ENCODE assay signal across 16 cellular contexts in the genomic region with DNA sequence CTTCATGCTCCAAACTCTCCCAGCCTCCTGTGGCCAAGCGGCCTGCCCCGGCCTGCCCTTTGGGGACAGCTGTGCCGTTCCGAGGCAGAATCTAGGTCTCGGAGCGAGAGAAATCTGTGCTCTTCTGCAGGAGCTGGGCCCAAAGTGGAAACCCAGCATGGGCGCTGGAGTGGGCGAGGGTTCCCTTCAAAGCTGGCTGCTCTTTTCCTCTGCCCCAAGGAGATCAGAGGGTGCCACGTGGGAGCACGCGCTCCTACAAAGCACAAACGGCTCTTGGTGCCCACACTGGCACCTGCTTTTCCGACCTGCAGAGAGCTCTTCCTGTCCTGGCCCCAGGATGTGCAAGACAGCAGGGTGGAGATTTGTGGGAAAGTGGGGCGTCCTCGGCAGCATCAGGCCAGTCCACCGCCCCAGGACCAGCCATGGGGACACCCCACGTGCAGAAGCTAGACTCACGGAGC. TPM values are rescaled to one million over a fixed set of nuclear protein-coding genes. Genes with fewer than 3 reads are reported as not detected.
DNase-seq lines count a peak whose midpoint lies in the region; ATAC-seq and TF ChIP-seq lines count a peak whose summit lies in the region.
"Had no signal": no experiment of that assay in that cellular context is flagged by ENCODE, and none has a peak within 500 bp of the region (broad histone marks: within the 10 kb centered on the region; RNA-seq: fewer than 3 reads in every experiment).

No MANE protein-coding gene starts in this region.

- POLR2A ChIA-PET in RWPE1 (lab: Yijun Ruan, JAX; ENCODE audit: low non-redundant PET), result no interaction called here

- TF ChIP-seq CTCF in RWPE1 (conservative IDR thresholded peaks at IDR 0.05; ENCODE audit: low read depth) (no peak), psoas muscle (IDR thresholded peaks at IDR 0.05) (no peak)

- WGBS in right cardiac atrium, result 92% methylated on average over 18 of the region's 18 CpGs
- WGBS in psoas muscle, 3 donors, result 78 to 91% (median 84%) methylated on average over 18 of the region's 18 CpGs

- intact Hi-C loops in right cardiac atrium (cut with DNase I) (no loop called here), psoas muscle (cut with DNase I) (no loop called here)

- in situ Hi-C loops in KBM-7 (cut with MboI; ENCODE audit: low pct_unique_long_range_greater_than_20kb, low sequenced_read_pairs), result no loop called here

- H3K4me1 ChIP-seq in right cardiac atrium (ENCODE audit: control insufficient read depth, insufficient read depth, low read length), result peaks cover 27% of the 10 kb centered on the region
- H3K4me1 ChIP-seq in psoas muscle, result peaks cover 58% of the 10 kb centered on the region

- H3K27ac ChIP-seq in RWPE1, result peak overlapping the region; percentile 6; the same call in 1 of the 2 replicates
- H3K27ac ChIP-seq in right cardiac atrium (ENCODE audit: low read length), result no peak overlapping the region
- no peak overlapping the region for H3K27ac ChIP-seq in psoas muscle
- H3K27ac ChIP-seq: SK-N-MC had no signal

- H3K9me3 ChIP-seq in right cardiac atrium (ENCODE audit: control insufficient read depth, low read length) (no peaks in the 10 kb centered on the region), psoas muscle (no peaks in the 10 kb centered on the region)

- DNase-seq in 8988T (peak; percentile 1), RWPE1 (ENCODE audit: low spot score) (no peak), right cardiac atrium (peak; percentile 0 to 51 (median 34)), psoas muscle (peak; percentile 4 to 38), KBM-7 (no peak), AG20443 (ENCODE audit: low spot score) (no peak), kidney tubule cell (ENCODE audit: low spot score) (no peak), SW480 (ENCODE audit: low spot score) (no peak)
- DNase-seq: activated CD4-positive, alpha-beta T cell treated with anti-CD3 and anti-CD28 coated beads for 1 hour; activated effector memory CD4-positive, alpha-beta T cell treated with Interleukin-2 at 50 U/mL for 16 hours; amygdala; endodermal cell; NCI-H146; NCI-H774; stimulated activated CD4-positive, alpha-beta T cell treated with anti-CD3 and anti-CD28 coated beads, Interleukin-4, amount 100 ng/mL, for 24 hours had no signal

- ATAC-seq in right cardiac atrium (no peak), psoas muscle (no peak)

- H3K27me3 ChIP-seq in right cardiac atrium (ENCODE audit: control insufficient read depth, insufficient read depth), result no peaks in the 10 kb centered on the region
- no peaks in the 10 kb centered on the region for H3K27me3 ChIP-seq in psoas muscle (ENCODE audit: insufficient read depth in 3 of 3, low read length in 2 of 3)

- CTCF ChIA-PET in RWPE1 (lab: Yijun Ruan, JAX), result interaction anchor here (0.7 kb wide), 1 partner anchor 223 kb away, joined by 4 read pairs; no protein-coding TSS in a partner anchor

- H3K36me3 ChIP-seq in psoas muscle (ENCODE audit: insufficient read depth in 1 of 2, low read depth in 1 of 2), result no peaks in the 10 kb centered on the region

- H3K4me3 ChIP-seq in right cardiac atrium (ENCODE audit: low read length) (no peak overlapping the region), psoas muscle (no peak overlapping the region)
- H3K4me3 ChIP-seq: SK-N-MC had no signal

RNA-seq across cellular contexts. Expression of a gene that starts 6.9 kb away (rescaled TPM):
- total RNA-seq in right cardiac atrium (10 to 100 TPM; 14.1 to 19.1 (median 15.4) TPM), psoas muscle (10 to 100 TPM in 2 of 4 donors, 1 to 10 TPM in 2; 6.9 to 12.4 (median 10.3) TPM)
- polyA plus RNA-seq in right cardiac atrium (10.3 TPM), psoas muscle (1 to 10 TPM; 3.4 to 5.0 (median 4.3) TPM)

Comparison
In these comparisons a context has a peak if more than half of its experiments do, and no peak if none do; other contexts are left out.
1. DNase-seq: peak in 8988T (single experiment), right cardiac atrium (3 of 3) and psoas muscle (2 of 2); none in RWPE1 (single experiment), KBM-7 (single experiment), AG20443 (single experiment), kidney tubule cell (single experiment) and SW480 (single experiment).